ENCODE assay signal across 8 cellular contexts in the genomic region with DNA sequence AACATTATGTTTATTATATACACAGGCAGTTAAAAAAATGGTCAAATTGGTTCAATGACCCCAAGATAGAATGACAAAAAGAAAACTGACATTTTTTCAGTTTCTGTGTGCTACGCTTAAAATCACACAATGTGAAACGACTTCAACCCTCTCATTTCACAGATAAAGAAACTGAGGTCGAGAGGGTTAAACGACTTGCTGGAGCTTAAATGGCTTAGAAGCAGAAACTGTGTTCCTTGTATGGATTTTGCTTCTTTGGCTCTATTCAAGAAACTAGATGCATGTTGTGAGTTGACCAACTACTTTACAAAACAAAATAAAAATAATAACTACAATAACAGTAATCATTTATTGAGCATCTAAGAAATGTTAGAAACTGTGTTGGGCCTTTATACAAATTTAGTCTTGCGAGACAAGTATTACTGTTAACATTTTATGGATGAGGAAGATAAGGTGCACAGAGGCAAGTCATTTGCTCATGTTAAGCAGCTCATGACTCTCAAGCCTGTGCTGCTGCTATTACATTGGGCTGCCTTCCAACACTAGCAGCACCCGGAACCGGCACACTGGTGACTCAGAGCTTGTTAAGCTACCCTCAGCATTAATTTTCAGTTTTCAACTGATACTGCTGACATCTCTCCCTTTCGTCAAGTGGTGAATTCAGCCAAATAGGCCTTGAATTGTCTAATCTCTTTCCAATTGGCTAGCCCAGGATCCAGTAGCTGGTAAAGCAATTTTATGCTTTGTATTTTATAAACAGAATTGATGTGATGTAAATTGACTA.
DNase-seq lines count a peak whose midpoint lies in the region; ATAC-seq and TF ChIP-seq lines count a peak whose summit lies in the region.

No MANE protein-coding gene starts in this region.

- no peaks in the 10 kb centered on the region for H3K9me3 ChIP-seq in HAP-1

- intact Hi-C loops in sciatic nerve (cut with DNase I) = no loop called here

- H3K4me3 Mint-ChIP-seq in WTC11 = no peak overlapping the region

- no peaks in the 10 kb centered on the region for H3K36me3 ChIP-seq in HAP-1 (replicated peaks)

- DNase-seq in OCI-M1 (lab: John Stamatoyannopoulos, UW) = peak; percentile 44
- DNase-seq in fibroblast of the aortic adventitia (ENCODE audit: low read depth) = peak; percentile 87
- DNase-seq in sciatic nerve (ENCODE audit: low spot score) = peak; percentile 58
- no peak for DNase-seq in NCI-H1930 (lab: John Stamatoyannopoulos, UW)
- no peak for DNase-seq in HAP-1 (ENCODE audit: low spot score in 2 of 2)
- no peak for DNase-seq in WTC11 (ENCODE audit: low spot score)

- no peaks in the 10 kb centered on the region for H3K36me3 Mint-ChIP-seq in WTC11

- POLR2A ChIA-PET in WTC11 (lab: Charles Lee) = no interaction called here

- in situ Hi-C loops in HAP-1 (cut with MboI; ENCODE audit: low sequenced_read_pairs) = no loop called here

- H3K27me3 ChIP-seq in HAP-1 (ENCODE audit: low read depth) = no peaks in the 10 kb centered on the region

- H3K9me3 Mint-ChIP-seq in WTC11 = no peaks in the 10 kb centered on the region

- TF ChIP-seq CTCF in fibroblast of the aortic adventitia (IDR thresholded peaks at IDR 0.05; ENCODE audit: insufficient read depth, low read length) = no peak
- TF ChIP-seq CTCF in WTC11 (IDR thresholded peaks at IDR 0.05) = no peak

- ATAC-seq in GM18867 (IDR thresholded peaks at IDR 0.05; ENCODE audit: unreplicated experiment) (peak; percentile 61), sciatic nerve (peak; percentile 94), WTC11 (no peak), GM18861 (IDR thresholded peaks at IDR 0.05; ENCODE audit: unreplicated experiment) (no peak)

- no peaks in the 10 kb centered on the region for H3K4me1 Mint-ChIP-seq in WTC11

- H3K4me1 ChIP-seq in HAP-1 = no peaks in the 10 kb centered on the region

- CTCF ChIA-PET in WTC11 (lab: Charles Lee) = interaction anchor here (0.6 kb wide), 1 partner anchor 89 kb away, joined by 3 read pairs; no protein-coding TSS in a partner anchor

- no peaks in the 10 kb centered on the region for H3K27me3 Mint-ChIP-seq in WTC11 (ENCODE audit: low read depth)

- no peak overlapping the region for H3K27ac Mint-ChIP-seq in WTC11

- H3K4me3 ChIP-seq in fibroblast of the aortic adventitia (ENCODE audit: low read depth, low read length) = no peak overlapping the region
- no peak overlapping the region for H3K4me3 ChIP-seq in HAP-1

TF ChIP-seq in WTC11, 78 proteins besides CTCF, POLR2A, EP300 and RAD21 (continues in another document):
- TF ChIP-seq MXD4 (CRISPR knock-in tag; IDR thresholded peaks at IDR 0.05; ENCODE audit: borderline replicate concordance) = no peak
- no peak for TF ChIP-seq FOXK1 (CRISPR knock-in tag; IDR thresholded peaks at IDR 0.05)
- TF ChIP-seq, protein P1, sequence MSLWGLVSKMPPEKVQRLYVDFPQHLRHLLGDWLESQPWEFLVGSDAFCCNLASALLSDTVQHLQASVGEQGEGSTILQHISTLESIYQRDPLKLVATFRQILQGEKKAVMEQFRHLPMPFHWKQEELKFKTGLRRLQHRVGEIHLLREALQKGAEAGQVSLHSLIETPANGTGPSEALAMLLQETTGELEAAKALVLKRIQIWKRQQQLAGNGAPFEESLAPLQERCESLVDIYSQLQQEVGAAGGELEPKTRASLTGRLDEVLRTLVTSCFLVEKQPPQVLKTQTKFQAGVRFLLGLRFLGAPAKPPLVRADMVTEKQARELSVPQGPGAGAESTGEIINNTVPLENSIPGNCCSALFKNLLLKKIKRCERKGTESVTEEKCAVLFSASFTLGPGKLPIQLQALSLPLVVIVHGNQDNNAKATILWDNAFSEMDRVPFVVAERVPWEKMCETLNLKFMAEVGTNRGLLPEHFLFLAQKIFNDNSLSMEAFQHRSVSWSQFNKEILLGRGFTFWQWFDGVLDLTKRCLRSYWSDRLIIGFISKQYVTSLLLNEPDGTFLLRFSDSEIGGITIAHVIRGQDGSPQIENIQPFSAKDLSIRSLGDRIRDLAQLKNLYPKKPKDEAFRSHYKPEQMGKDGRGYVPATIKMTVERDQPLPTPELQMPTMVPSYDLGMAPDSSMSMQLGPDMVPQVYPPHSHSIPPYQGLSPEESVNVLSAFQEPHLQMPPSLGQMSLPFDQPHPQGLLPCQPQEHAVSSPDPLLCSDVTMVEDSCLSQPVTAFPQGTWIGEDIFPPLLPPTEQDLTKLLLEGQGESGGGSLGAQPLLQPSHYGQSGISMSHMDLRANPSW (CRISPR knock-in tag; conservative IDR thresholded peaks at IDR 0.05; ENCODE audit: low read depth) = no peak
- TF ChIP-seq, protein P2, sequence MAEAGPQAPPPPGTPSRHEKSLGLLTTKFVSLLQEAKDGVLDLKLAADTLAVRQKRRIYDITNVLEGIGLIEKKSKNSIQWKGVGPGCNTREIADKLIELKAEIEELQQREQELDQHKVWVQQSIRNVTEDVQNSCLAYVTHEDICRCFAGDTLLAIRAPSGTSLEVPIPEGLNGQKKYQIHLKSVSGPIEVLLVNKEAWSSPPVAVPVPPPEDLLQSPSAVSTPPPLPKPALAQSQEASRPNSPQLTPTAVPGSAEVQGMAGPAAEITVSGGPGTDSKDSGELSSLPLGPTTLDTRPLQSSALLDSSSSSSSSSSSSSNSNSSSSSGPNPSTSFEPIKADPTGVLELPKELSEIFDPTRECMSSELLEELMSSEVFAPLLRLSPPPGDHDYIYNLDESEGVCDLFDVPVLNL (CRISPR knock-in tag; IDR thresholded peaks at IDR 0.05; ENCODE audit: borderline replicate concordance, low read depth) = no peak
- TF ChIP-seq SMAD3 (CRISPR knock-in tag; IDR thresholded peaks at IDR 0.05; ENCODE audit: borderline replicate concordance) = no peak
- TF ChIP-seq, protein P3, sequence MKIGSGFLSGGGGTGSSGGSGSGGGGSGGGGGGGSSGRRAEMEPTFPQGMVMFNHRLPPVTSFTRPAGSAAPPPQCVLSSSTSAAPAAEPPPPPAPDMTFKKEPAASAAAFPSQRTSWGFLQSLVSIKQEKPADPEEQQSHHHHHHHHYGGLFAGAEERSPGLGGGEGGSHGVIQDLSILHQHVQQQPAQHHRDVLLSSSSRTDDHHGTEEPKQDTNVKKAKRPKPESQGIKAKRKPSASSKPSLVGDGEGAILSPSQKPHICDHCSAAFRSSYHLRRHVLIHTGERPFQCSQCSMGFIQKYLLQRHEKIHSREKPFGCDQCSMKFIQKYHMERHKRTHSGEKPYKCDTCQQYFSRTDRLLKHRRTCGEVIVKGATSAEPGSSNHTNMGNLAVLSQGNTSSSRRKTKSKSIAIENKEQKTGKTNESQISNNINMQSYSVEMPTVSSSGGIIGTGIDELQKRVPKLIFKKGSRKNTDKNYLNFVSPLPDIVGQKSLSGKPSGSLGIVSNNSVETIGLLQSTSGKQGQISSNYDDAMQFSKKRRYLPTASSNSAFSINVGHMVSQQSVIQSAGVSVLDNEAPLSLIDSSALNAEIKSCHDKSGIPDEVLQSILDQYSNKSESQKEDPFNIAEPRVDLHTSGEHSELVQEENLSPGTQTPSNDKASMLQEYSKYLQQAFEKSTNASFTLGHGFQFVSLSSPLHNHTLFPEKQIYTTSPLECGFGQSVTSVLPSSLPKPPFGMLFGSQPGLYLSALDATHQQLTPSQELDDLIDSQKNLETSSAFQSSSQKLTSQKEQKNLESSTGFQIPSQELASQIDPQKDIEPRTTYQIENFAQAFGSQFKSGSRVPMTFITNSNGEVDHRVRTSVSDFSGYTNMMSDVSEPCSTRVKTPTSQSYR (CRISPR knock-in tag; IDR thresholded peaks at IDR 0.05) = no peak
- no peak for TF ChIP-seq ATF1 (CRISPR knock-in tag; IDR thresholded peaks at IDR 0.05)
- TF ChIP-seq ELF4 (CRISPR knock-in tag; IDR thresholded peaks at IDR 0.05; ENCODE audit: low read depth) = no peak
- TF ChIP-seq, protein P4, sequence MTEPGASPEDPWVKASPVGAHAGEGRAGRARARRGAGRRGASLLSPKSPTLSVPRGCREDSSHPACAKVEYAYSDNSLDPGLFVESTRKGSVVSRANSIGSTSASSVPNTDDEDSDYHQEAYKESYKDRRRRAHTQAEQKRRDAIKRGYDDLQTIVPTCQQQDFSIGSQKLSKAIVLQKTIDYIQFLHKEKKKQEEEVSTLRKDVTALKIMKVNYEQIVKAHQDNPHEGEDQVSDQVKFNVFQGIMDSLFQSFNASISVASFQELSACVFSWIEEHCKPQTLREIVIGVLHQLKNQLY (CRISPR knock-in tag; IDR thresholded peaks at IDR 0.05) = no peak
- TF ChIP-seq, protein P5, sequence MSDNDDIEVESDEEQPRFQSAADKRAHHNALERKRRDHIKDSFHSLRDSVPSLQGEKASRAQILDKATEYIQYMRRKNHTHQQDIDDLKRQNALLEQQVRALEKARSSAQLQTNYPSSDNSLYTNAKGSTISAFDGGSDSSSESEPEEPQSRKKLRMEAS (CRISPR knock-in tag; IDR thresholded peaks at IDR 0.05) = no peak
- TF ChIP-seq, protein P6, sequence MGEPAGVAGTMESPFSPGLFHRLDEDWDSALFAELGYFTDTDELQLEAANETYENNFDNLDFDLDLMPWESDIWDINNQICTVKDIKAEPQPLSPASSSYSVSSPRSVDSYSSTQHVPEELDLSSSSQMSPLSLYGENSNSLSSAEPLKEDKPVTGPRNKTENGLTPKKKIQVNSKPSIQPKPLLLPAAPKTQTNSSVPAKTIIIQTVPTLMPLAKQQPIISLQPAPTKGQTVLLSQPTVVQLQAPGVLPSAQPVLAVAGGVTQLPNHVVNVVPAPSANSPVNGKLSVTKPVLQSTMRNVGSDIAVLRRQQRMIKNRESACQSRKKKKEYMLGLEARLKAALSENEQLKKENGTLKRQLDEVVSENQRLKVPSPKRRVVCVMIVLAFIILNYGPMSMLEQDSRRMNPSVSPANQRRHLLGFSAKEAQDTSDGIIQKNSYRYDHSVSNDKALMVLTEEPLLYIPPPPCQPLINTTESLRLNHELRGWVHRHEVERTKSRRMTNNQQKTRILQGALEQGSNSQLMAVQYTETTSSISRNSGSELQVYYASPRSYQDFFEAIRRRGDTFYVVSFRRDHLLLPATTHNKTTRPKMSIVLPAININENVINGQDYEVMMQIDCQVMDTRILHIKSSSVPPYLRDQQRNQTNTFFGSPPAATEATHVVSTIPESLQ (CRISPR knock-in tag; IDR thresholded peaks at IDR 0.05) = no peak
- no peak for TF ChIP-seq TCF7 (CRISPR knock-in tag; IDR thresholded peaks at IDR 0.05; ENCODE audit: low read depth)

Comparison
In these comparisons a context has a peak if more than half of its experiments do, and no peak if none do; other contexts are left out.
1. ATAC-seq: peak in GM18867 (single experiment) and sciatic nerve (single experiment); none in WTC11 (single experiment) and GM18861 (single experiment).
2. DNase-seq: peak in OCI-M1 (single experiment), fibroblast of the aortic adventitia (single experiment) and sciatic nerve (single experiment); none in NCI-H1930 (0 of 2), HAP-1 (0 of 2) and WTC11 (single experiment).